In genomic region chr18:49486959-49487710, GRCh38 we compare ENCODE assay signal across 8 cellular contexts. TPM values are rescaled to one million over a fixed set of nuclear protein-coding genes. Genes with fewer than 3 reads are reported as not detected.
DNase-seq lines count a peak whose midpoint lies in the region; ATAC-seq and TF ChIP-seq lines count a peak whose summit lies in the region.

Gene C18orf32, minus strand, starts transcription at chr18:49487234. Its CDS starts 3,486 bp downstream, at chr18:49483748.

- peaks cover 43 to 55% of the 10 kb centered on the region in 2 donors for H3K36me3 ChIP-seq in muscle layer of duodenum (ENCODE audit: control insufficient read depth in 1 of 2, insufficient read depth in 2 of 2, low read length in 2 of 2)

- peak within 1 kb of the TSS; percentile 72 to 80 for H3K4me3 ChIP-seq in muscle layer of duodenum (ENCODE audit: low read depth in 1 of 2, low read length in 2 of 2)

- no peaks in the 10 kb centered on the region for H3K9me3 ChIP-seq in muscle layer of duodenum (ENCODE audit: control insufficient read depth in 1 of 2, low read length in 2 of 2)

- no peaks in the 10 kb centered on the region for H3K27me3 Mint-ChIP-seq in activated T-cell treated with anti-CD3 and anti-CD28 coated beads, Interleukin-2, amount 50 U/mL, for 24 hours

- peak within 1 kb of the TSS; percentile 100 for H3K27ac Mint-ChIP-seq in activated T-cell treated with anti-CD3 and anti-CD28 coated beads, Interleukin-2, amount 50 U/mL, for 24 hours

- H3K27me3 ChIP-seq in muscle layer of duodenum (ENCODE audit: low read depth, low read length): no peaks in the 10 kb centered on the region

- ATAC-seq in GM21717 (IDR thresholded peaks at IDR 0.05; ENCODE audit: unreplicated experiment) (peak; percentile 94), esophagus mucosa (peak; percentile 97)

- H3K9me3 Mint-ChIP-seq in activated T-cell treated with anti-CD3 and anti-CD28 coated beads, Interleukin-2, amount 50 U/mL, for 24 hours: no peaks in the 10 kb centered on the region

- in situ Hi-C loops in KBM-7 (cut with MboI; ENCODE audit: low pct_unique_long_range_greater_than_20kb, low sequenced_read_pairs): no loop called here

- H3K4me3 Mint-ChIP-seq in activated T-cell treated with anti-CD3 and anti-CD28 coated beads, Interleukin-2, amount 50 U/mL, for 24 hours: peak within 1 kb of the TSS; percentile 99

- H3K36me3 Mint-ChIP-seq in activated T-cell treated with anti-CD3 and anti-CD28 coated beads, Interleukin-2, amount 50 U/mL, for 24 hours (ENCODE audit: low read depth): peaks cover 81% of the 10 kb centered on the region

- H3K4me1 ChIP-seq in muscle layer of duodenum (ENCODE audit: control insufficient read depth in 1 of 2, insufficient read depth in 2 of 2, low read length in 2 of 2): peaks cover 13 to 34% of the 10 kb centered on the region in 2 donors

- peak within 1 kb of the TSS; percentile 83 for H3K27ac ChIP-seq in muscle layer of duodenum (ENCODE audit: low read length)

- peaks cover 65% of the 10 kb centered on the region for H3K4me1 Mint-ChIP-seq in activated T-cell treated with anti-CD3 and anti-CD28 coated beads, Interleukin-2, amount 50 U/mL, for 24 hours (ENCODE audit: low read depth)

- DNase-seq in DMS153 treated with DMSO at 0.1 percent for 48 hours (lab: John Stamatoyannopoulos, UW; ENCODE audit: unreplicated experiment): peak; percentile 85
- peak; percentile 96 for DNase-seq in KBM-7
- peak; percentile 97 for DNase-seq in activated T-cell treated with anti-CD3 and anti-CD28 coated beads, Interleukin-2, amount 50 U/mL, for 24 hours
- peak; percentile 85 to 91 for DNase-seq in stimulated activated CD8-positive, alpha-beta memory T cell treated with anti-CD3 and anti-CD28 coated beads, Interleukin-7, amount 100 ng/mL, for 4 hours (ENCODE audit: low read depth in 2 of 2)

TF ChIP-seq in PFSK-1, 5 proteins besides CTCF, POLR2A, EP300 and RAD21:
- peak; percentile 88; the same call in 1 of the 2 replicates for TF ChIP-seq SIN3A (IDR thresholded peaks at IDR 0.05; ENCODE audit: borderline replicate concordance, insufficient read depth, low read length)
- no peak for TF ChIP-seq REST (IDR thresholded peaks at IDR 0.05; ENCODE audit: insufficient read depth in 1 of 2, low read depth in 2 of 2, low read length in 2 of 2)
- peak; percentile 69; the same call in 1 of the 2 replicates for TF ChIP-seq TAF1 (IDR thresholded peaks at IDR 0.05; ENCODE audit: borderline replicate concordance, insufficient read depth, low read length)
- TF ChIP-seq POLR2AphosphoS5 (IDR thresholded peaks at IDR 0.05; ENCODE audit: low read depth, low read length): peak; percentile 96
- TF ChIP-seq FOXP2 (optimal IDR thresholded peaks at IDR 0.05; ENCODE audit: borderline replicate concordance, extremely low read depth, extremely low read length, insufficient read depth): peak; percentile 95

RNA-seq across cellular contexts. Expression of gene C18orf32, which starts in this region (rescaled TPM):
- 10.3 TPM for polyA plus RNA-seq in PFSK-1 (2012; ENCODE audit: insufficient read length, low read depth)
- 25.5 TPM for total RNA-seq in esophagus mucosa

Comparison
In these comparisons a context has a peak if more than half of its experiments do, and no peak if none do; other contexts are left out.
1. Peak in every context shown above with its lines: DNase-seq, ATAC-seq, H3K4me3 ChIP-seq and H3K27ac ChIP-seq.